1 cellular context compared by ENCODE assay signal in genomic region chr2:148509703-148510036, GRCh38.
TF ChIP-seq lines count a peak whose summit lies in the region.

No MANE protein-coding gene starts in this region.

TF ChIP-seq in SK-N-SH, 30 proteins besides CTCF, POLR2A, EP300 and RAD21 (continued from another document):
- no peak for TF ChIP-seq YY1 (IDR thresholded peaks at IDR 0.05; ENCODE audit: low read depth)
- TF ChIP-seq NFIC (IDR thresholded peaks at IDR 0.05; ENCODE audit: borderline replicate concordance) = no peak
- TF ChIP-seq, protein P1, sequence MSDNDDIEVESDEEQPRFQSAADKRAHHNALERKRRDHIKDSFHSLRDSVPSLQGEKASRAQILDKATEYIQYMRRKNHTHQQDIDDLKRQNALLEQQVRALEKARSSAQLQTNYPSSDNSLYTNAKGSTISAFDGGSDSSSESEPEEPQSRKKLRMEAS (IDR thresholded peaks at IDR 0.05; ENCODE audit: low read depth) = no peak
- TF ChIP-seq TEAD4 (IDR thresholded peaks at IDR 0.05; ENCODE audit: borderline replicate concordance, insufficient read depth) = no peak
- TF ChIP-seq FOXM1 (IDR thresholded peaks at IDR 0.05; ENCODE audit: low read depth) = no peak
- TF ChIP-seq, protein P2, sequence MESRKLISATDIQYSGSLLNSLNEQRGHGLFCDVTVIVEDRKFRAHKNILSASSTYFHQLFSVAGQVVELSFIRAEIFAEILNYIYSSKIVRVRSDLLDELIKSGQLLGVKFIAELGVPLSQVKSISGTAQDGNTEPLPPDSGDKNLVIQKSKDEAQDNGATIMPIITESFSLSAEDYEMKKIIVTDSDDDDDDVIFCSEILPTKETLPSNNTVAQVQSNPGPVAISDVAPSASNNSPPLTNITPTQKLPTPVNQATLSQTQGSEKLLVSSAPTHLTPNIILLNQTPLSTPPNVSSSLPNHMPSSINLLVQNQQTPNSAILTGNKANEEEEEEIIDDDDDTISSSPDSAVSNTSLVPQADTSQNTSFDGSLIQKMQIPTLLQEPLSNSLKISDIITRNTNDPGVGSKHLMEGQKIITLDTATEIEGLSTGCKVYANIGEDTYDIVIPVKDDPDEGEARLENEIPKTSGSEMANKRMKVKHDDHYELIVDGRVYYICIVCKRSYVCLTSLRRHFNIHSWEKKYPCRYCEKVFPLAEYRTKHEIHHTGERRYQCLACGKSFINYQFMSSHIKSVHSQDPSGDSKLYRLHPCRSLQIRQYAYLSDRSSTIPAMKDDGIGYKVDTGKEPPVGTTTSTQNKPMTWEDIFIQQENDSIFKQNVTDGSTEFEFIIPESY (IDR thresholded peaks at IDR 0.05; ENCODE audit: borderline replicate concordance, low read depth) = no peak
